ENCODE assay signal across 4 cellular contexts in genomic region chr9:123728571-123728970, GRCh38.
DNase-seq lines count a peak whose midpoint lies in the region; ATAC-seq, FAIRE-seq and TF ChIP-seq lines count a peak whose summit lies in the region.
"Not testable (repeated sequence)": the region's sequence is repeated elsewhere in the genome, so short reads cannot be mapped to it uniquely, and the experiment has no call there.

No MANE protein-coding gene starts in this region.

- BruUV-seq in IMR-90 (replicated peaks; lab: Mats Ljungman, UMichigan); K562 (replicated peaks; lab: Mats Ljungman, UMichigan); HepG2 (replicated peaks; lab: Mats Ljungman, UMichigan): not testable (repeated sequence)

- not testable (repeated sequence) for H4K8ac ChIP-seq in IMR-90 (ENCODE audit: low read depth in 2 of 2, low read length in 2 of 2)

- not testable (repeated sequence) for H3K4ac ChIP-seq in IMR-90 (ENCODE audit: low read depth, low read length)

- H3K4me2 ChIP-seq in A549; IMR-90 (ENCODE audit: low read depth, low read length); K562 (ENCODE audit: insufficient read depth, low read length); HepG2 (ENCODE audit: low read depth, low read length): not testable (repeated sequence)

- not testable (repeated sequence) for H2AK9ac ChIP-seq in IMR-90 (replicated peaks; ENCODE audit: low read depth, low read length, poor library complexity)

- TF ChIP-seq POLR2A in A549 (IDR thresholded peaks at IDR 0.05; ENCODE audit: low read length); IMR-90 (IDR thresholded peaks at IDR 0.05; ENCODE audit: low read depth, low read length); K562 (conservative IDR thresholded peaks at IDR 0.05); HepG2 (IDR thresholded peaks at IDR 0.05; ENCODE audit: insufficient read depth in 1 of 2, low read depth in 2 of 2, low read length in 2 of 2): not testable (repeated sequence)

- H3K9ac ChIP-seq in IMR-90 (ENCODE audit: low read depth, low read length); K562 (ENCODE audit: insufficient read depth in 1 of 2, low read depth in 2 of 2, low read length in 2 of 2); HepG2 (ENCODE audit: insufficient read depth, low read depth, low read length): not testable (repeated sequence)

- not testable (repeated sequence) for H2AFZ ChIP-seq in IMR-90 (replicated peaks; ENCODE audit: low read length, poor library complexity); K562 (ENCODE audit: low read depth, low read length); HepG2 (ENCODE audit: low read length)

- in situ Hi-C loops in IMR-90 (cut with MboI; ENCODE audit: low sequenced_read_pairs); K562 (cut with MboI); HepG2 (cut with HindIII; ENCODE audit: extremely low pct_ligation_motif_present, low pct_unique_long_range_greater_than_20kb): not testable (repeated sequence)

- dilution Hi-C loops in IMR-90 (cut with HindIII; ENCODE audit: low sequenced_read_pairs, unreplicated experiment), result not testable (repeated sequence)

- not testable (repeated sequence) for H4K91ac ChIP-seq in IMR-90 (ENCODE audit: insufficient read depth, low read depth, low read length)

- not testable (repeated sequence) for H3K27me3 ChIP-seq in IMR-90 (ENCODE audit: control insufficient read depth, insufficient read depth, low read length); K562 (ENCODE audit: control insufficient read depth in 2 of 2, insufficient read depth in 2 of 2, low read length in 2 of 2); HepG2 (ENCODE audit: control insufficient read depth in 1 of 2, insufficient read depth in 2 of 2, low read length in 2 of 2)

- H4K5ac ChIP-seq in IMR-90 (ENCODE audit: low read depth, low read length), result not testable (repeated sequence)

- H2BK5ac ChIP-seq in IMR-90 (ENCODE audit: low read depth, low read length, poor library complexity, severe bottlenecking), result not testable (repeated sequence)

- not testable (repeated sequence) for H3K9me3 ChIP-seq in A549; IMR-90 (ENCODE audit: control insufficient read depth, insufficient read depth, low read length); K562 (replicated peaks; ENCODE audit: control insufficient read depth, insufficient read depth, low read depth, low read length); HepG2 (ENCODE audit: low read length)

- H2BK120ac ChIP-seq in IMR-90 (ENCODE audit: low read depth, low read length), result not testable (repeated sequence)

- POLR2A ChIA-PET in A549 (lab: Yijun Ruan, JAX); IMR-90 (lab: Charles Lee; ENCODE audit: unreplicated experiment); HepG2 (lab: Yijun Ruan, JAX): not testable (repeated sequence)
- POLR2A ChIA-PET in K562 (lab: Yijun Ruan, JAX), result interaction anchor here (0.8 to 0.9 kb wide), 2 partner anchors 11 to 266 kb away, joined by 4 read pairs; no protein-coding TSS in a partner anchor

- not testable (repeated sequence) for ATAC-seq in A549; IMR-90 (ENCODE audit: low read depth); K562; HepG2

- H3K9me1 ChIP-seq in IMR-90 (ENCODE audit: insufficient read depth, low read length); K562 (ENCODE audit: control insufficient read depth, insufficient read depth, low read length): not testable (repeated sequence)

- not testable (repeated sequence) for H2BK20ac ChIP-seq in IMR-90 (ENCODE audit: low read depth, low read length)

- not testable (repeated sequence) for TF ChIP-seq EP300 in A549 (IDR thresholded peaks at IDR 0.05); K562 (IDR thresholded peaks at IDR 0.05; ENCODE audit: low read length); HepG2 (IDR thresholded peaks at IDR 0.05; ENCODE audit: low read depth in 2 of 2, low read length in 2 of 2); HepG2 (CRISPR knock-in tag; IDR thresholded peaks at IDR 0.05; ENCODE audit: borderline replicate concordance)

- H3K4me1 ChIP-seq in A549; IMR-90 (ENCODE audit: control insufficient read depth, insufficient read depth, low read length); K562 (replicated peaks in 1 of 2; ENCODE audit: control insufficient read depth in 2 of 2, insufficient read depth in 2 of 2, low read length in 2 of 2); HepG2 (ENCODE audit: insufficient read depth, low read length): not testable (repeated sequence)

- H2AK5ac ChIP-seq in IMR-90 (ENCODE audit: low read depth, low read length), result not testable (repeated sequence)

- H2BK15ac ChIP-seq in IMR-90 (ENCODE audit: low read depth, low read length), result not testable (repeated sequence)

- H4K20me1 ChIP-seq in IMR-90 (ENCODE audit: insufficient read depth, low read length); K562 (replicated peaks; ENCODE audit: control insufficient read depth, insufficient read depth, low read length); HepG2 (ENCODE audit: insufficient read depth, low read length): not testable (repeated sequence)

- DNase-seq in A549 (ENCODE audit: low read depth in 1 of 2, low spot score in 1 of 2); IMR-90; K562 (ENCODE audit: extremely low read depth in 1 of 4, low spot score in 3 of 4); HepG2 (ENCODE audit: low spot score): not testable (repeated sequence)

- H3K23ac ChIP-seq in IMR-90 (ENCODE audit: low read depth, low read length), result not testable (repeated sequence)

- TF ChIP-seq CTCF in A549 (IDR thresholded peaks at IDR 0.05); IMR-90 (conservative IDR thresholded peaks at IDR 0.05; ENCODE audit: low read depth, low read length); K562 (IDR thresholded peaks at IDR 0.05 in 2 of 3, conservative IDR thresholded peaks at IDR 0.05 in 1 of 3; ENCODE audit: insufficient read depth in 2 of 3, low read depth in 1 of 3, low read length in 3 of 3); HepG2 (CRISPR knock-in tag; IDR thresholded peaks at IDR 0.05): not testable (repeated sequence)

- H3K18ac ChIP-seq in IMR-90 (ENCODE audit: low read depth, low read length), result not testable (repeated sequence)

- not testable (repeated sequence) for FAIRE-seq in A549 (lab: Jason Lieb, UNC); K562 (lab: Jason Lieb, UNC); HepG2 (lab: Jason Lieb, UNC)

- intact Hi-C loops in IMR-90 (cut with micrococcal nuclease), result loop anchor here (10.0 kb wide), 1 partner anchor 526 kb away; the partner anchor contains the start of gene NEK6
- intact Hi-C loops in K562 (cut with micrococcal nuclease); HepG2 (cut with micrococcal nuclease; ENCODE audit: unreplicated experiment): not testable (repeated sequence)

- H3K79me1 ChIP-seq in IMR-90 (ENCODE audit: low read depth in 1 of 2, low read length in 2 of 2), result not testable (repeated sequence)

- WGBS in A549 (ENCODE audit: missing lambda C conversion rate), result 66% methylated on average over 5 of the region's 5 CpGs
- WGBS in IMR-90 (ENCODE audit: extremely low coverage in 2 of 2, insufficient read length in 1 of 2), 2 experiments, result no CpG with 5 or more reads among the region's 5 CpGs
- WGBS in K562 (ENCODE audit: insufficient coverage, low coverage, missing lambda C conversion rate), result 60% methylated on average over 4 of the region's 5 CpGs
- 83% methylated on average over 5 of the region's 5 CpGs for WGBS in HepG2 (ENCODE audit: low lambda C conversion rate)

- TF ChIP-seq RAD21 in A549 (conservative IDR thresholded peaks at IDR 0.05 in 1 of 2, IDR thresholded peaks at IDR 0.05 in 1 of 2); IMR-90 (IDR thresholded peaks at IDR 0.05; ENCODE audit: low read length); K562 (CRISPR knock-in tag; conservative IDR thresholded peaks at IDR 0.05 in 1 of 2, IDR thresholded peaks at IDR 0.05 in 1 of 2); HepG2 (CRISPR knock-in tag; IDR thresholded peaks at IDR 0.05): not testable (repeated sequence)

- H3K79me2 ChIP-seq in K562 (ENCODE audit: control insufficient read depth, insufficient read depth, low read length); HepG2 (ENCODE audit: insufficient read depth, low read length): not testable (repeated sequence)

- H3K56ac ChIP-seq in IMR-90 (ENCODE audit: extremely low read depth, insufficient read depth, low read length), result not testable (repeated sequence)

- H3K4me3 ChIP-seq in A549; IMR-90 (ENCODE audit: insufficient read depth, low read depth, low read length); K562; HepG2 (replicated peaks in 1 of 3; ENCODE audit: insufficient read depth in 1 of 3, low read depth in 2 of 3, low read length in 3 of 3): not testable (repeated sequence)

- H3K36me3 ChIP-seq in IMR-90 (ENCODE audit: control insufficient read depth, insufficient read depth, low read length); K562 (ENCODE audit: control insufficient read depth, insufficient read depth, low read length); HepG2 (replicated peaks in 1 of 2; ENCODE audit: control insufficient read depth in 1 of 2, insufficient read depth in 2 of 2, low read length in 2 of 2): not testable (repeated sequence)

- H3K14ac ChIP-seq in IMR-90 (replicated peaks; ENCODE audit: low read depth, low read length), result not testable (repeated sequence)

- not testable (repeated sequence) for H3K27ac ChIP-seq in A549; IMR-90 (ENCODE audit: insufficient read depth, low read length); K562 (ENCODE audit: extremely low read depth, low read depth, low read length); HepG2 (ENCODE audit: extremely low read length, insufficient read depth, low read length)

- CTCF ChIA-PET in A549 (lab: Yijun Ruan, JAX) (interaction anchor here (0.6 to 1.7 kb wide), 2 partner anchors 10 to 691 kb away, joined by 3 to 6 read pairs; no protein-coding TSS in a partner anchor), IMR-90 (lab: Yijun Ruan, JAX) (interaction anchor here (0.6 kb wide), 1 partner anchor 1257 kb away, joined by 3 read pairs; no protein-coding TSS in a partner anchor)
- CTCF ChIA-PET in K562 (lab: Yijun Ruan, JAX; ENCODE audit: low intra/inter-chr PET ratio); HepG2 (lab: Yijun Ruan, JAX; ENCODE audit: low intra/inter-chr PET ratio, low total read pairs): not testable (repeated sequence)
